ENCODE assay signal across 18 cellular contexts in genomic region chr9:13841801-13842462, GRCh38.
DNase-seq lines count a peak whose midpoint lies in the region; ATAC-seq and TF ChIP-seq lines count a peak whose summit lies in the region.
"Had no signal": no experiment of that assay in that cellular context is flagged by ENCODE, and none has a peak within 500 bp of the region (broad histone marks: within the 10 kb centered on the region; RNA-seq: fewer than 3 reads in every experiment).

No MANE protein-coding gene starts in this region.

- ATAC-seq in HG03108 (IDR thresholded peaks at IDR 0.05; ENCODE audit: unreplicated experiment) (no peak), T-cell (replicated peaks in 1 of 4) (no peak)
- ATAC-seq: HCT116 had no signal

- no peak overlapping the region for H3K9ac ChIP-seq in Karpas-422 (ENCODE audit: low read length)
- H3K9ac ChIP-seq in neuronal stem cell (ENCODE audit: low read depth, low read length, poor library complexity): no peak overlapping the region

- no peak overlapping the region for H3K4ac ChIP-seq in neuronal stem cell (ENCODE audit: low read length)

- no peaks in the 10 kb centered on the region for H3K79me2 ChIP-seq in Karpas-422 (ENCODE audit: low read length)

- DNase-seq in Karpas-422 (no peak), NCI-H2171 treated with DMSO at 0.1 percent for 48 hours (lab: John Stamatoyannopoulos, UW) (peak; percentile 61), epithelial cell of esophagus (ENCODE audit: low read depth) (peak; percentile 45), neuronal stem cell (ENCODE audit: low spot score) (no peak), cortex of kidney (lab: John Stamatoyannopoulos, UW) (no peak), mucosa of gallbladder (ENCODE audit: low spot score) (no peak), T-cell (no peak)
- DNase-seq: activated CD4-positive, alpha-beta T cell treated with anti-CD3 and anti-CD28 coated beads, Interleukin-2, amount 50 U/mL, for 48 hours; activated naive CD4-positive, alpha-beta T cell treated with anti-CD3 and anti-CD28 coated beads for 36 hours; CD4-positive, CD25-positive, alpha-beta regulatory T cell; glutamatergic neuron; NCI-H1092 treated with DMSO at 0.1 percent for 48 hours; substantia nigra; T-helper 9 cell had no signal

- H2BK15ac ChIP-seq in neuronal stem cell (ENCODE audit: low read length): no peak overlapping the region

- peaks cover 8 to 14% (median 8%) of the 10 kb centered on the region in 3 donors for H3K9me3 Mint-ChIP-seq in T-cell

- no peak for TF ChIP-seq CTCF in epithelial cell of esophagus (IDR thresholded peaks at IDR 0.05; ENCODE audit: insufficient read depth, low read depth, low read length, missing control alignments)

- no peak overlapping the region for H4K91ac ChIP-seq in neuronal stem cell (ENCODE audit: low read depth, low read length, poor library complexity)

- H3K79me1 ChIP-seq in neuronal stem cell (ENCODE audit: low read depth, low read length): no peaks in the 10 kb centered on the region

- H3K9me3 ChIP-seq in Karpas-422 (ENCODE audit: low read length) (no peaks in the 10 kb centered on the region), neuronal stem cell (replicated peaks in 1 of 2; ENCODE audit: control insufficient read depth in 2 of 2, insufficient read depth in 1 of 2, low read depth in 1 of 2, low read length in 2 of 2) (peaks cover 1 to 4% of the 10 kb centered on the region in 2 donors)

- H3K27me3 ChIP-seq in Karpas-422 (ENCODE audit: low read length) (no peaks in the 10 kb centered on the region), neuronal stem cell (ENCODE audit: control insufficient read depth in 3 of 3, insufficient read depth in 3 of 3, low read depth in 1 of 3, low read length in 3 of 3) (no peaks in the 10 kb centered on the region)

- peaks cover 18% of the 10 kb centered on the region for H3K4me1 ChIP-seq in Karpas-422 (ENCODE audit: low read length)
- peaks cover 0 to 2% of the 10 kb centered on the region in 2 donors for H3K4me1 ChIP-seq in neuronal stem cell (ENCODE audit: control insufficient read depth in 2 of 2, insufficient read depth in 1 of 2, low read depth in 1 of 2, low read length in 2 of 2)

- H2BK120ac ChIP-seq in neuronal stem cell (ENCODE audit: low read depth, low read length): no peak overlapping the region

- CTCF ChIA-PET in T-cell (lab: Charles Lee): no interaction called here

- H2AK5ac ChIP-seq in neuronal stem cell (ENCODE audit: low read depth, low read length): no peak overlapping the region

- H4K20me1 ChIP-seq in Karpas-422 (ENCODE audit: insufficient read depth, low read depth, low read length): no peaks in the 10 kb centered on the region

- H2BK5ac ChIP-seq in neuronal stem cell (ENCODE audit: low read length): no peak overlapping the region

- no peak overlapping the region for H3K14ac ChIP-seq in neuronal stem cell (ENCODE audit: low read length)

- H3K27me3 Mint-ChIP-seq in T-cell: no peaks in the 10 kb centered on the region
- H3K27me3 Mint-ChIP-seq: CD4-positive, CD25-positive, alpha-beta regulatory T cell had no signal

- H3K4me3 ChIP-seq in Karpas-422 (ENCODE audit: low read length): no peak overlapping the region
- H3K4me3 ChIP-seq in epithelial cell of esophagus (ENCODE audit: low read length): no peak overlapping the region
- no peak overlapping the region for H3K4me3 ChIP-seq in neuronal stem cell (ENCODE audit: low read length in 2 of 2)
- H3K4me3 ChIP-seq: skin epidermis had no signal

- no peaks in the 10 kb centered on the region for H3K9me2 ChIP-seq in Karpas-422 (replicated peaks; ENCODE audit: insufficient read depth, low read length)

- H3K4me2 ChIP-seq in Karpas-422 (ENCODE audit: low read depth, low read length, poor library complexity, severe bottlenecking) (peak overlapping the region; percentile 19), neuronal stem cell (ENCODE audit: insufficient read depth, low read length, poor library complexity, severe bottlenecking) (no peak overlapping the region)

- no peak overlapping the region for H3K4me3 Mint-ChIP-seq in T-cell
- H3K4me3 Mint-ChIP-seq: activated naive CD4-positive, alpha-beta T cell treated with anti-CD3 and anti-CD28 coated beads for 36 hours; CD4-positive, CD25-positive, alpha-beta regulatory T cell; neural crest cell had no signal

- H3K4me1 Mint-ChIP-seq in T-cell: no peaks in the 10 kb centered on the region
- H3K4me1 Mint-ChIP-seq: CD4-positive, CD25-positive, alpha-beta regulatory T cell; neural crest cell had no signal

- no peak overlapping the region for H2AFZ ChIP-seq in Karpas-422 (ENCODE audit: low read length)
- H2AFZ ChIP-seq in neuronal stem cell (ENCODE audit: low read length): peak overlapping the region; percentile 18

- no peak overlapping the region for H2BK12ac ChIP-seq in neuronal stem cell (ENCODE audit: low read length)

- no peaks in the 10 kb centered on the region for H3K36me3 Mint-ChIP-seq in T-cell
- H3K36me3 Mint-ChIP-seq: CD4-positive, CD25-positive, alpha-beta regulatory T cell had no signal

- no peaks in the 10 kb centered on the region for H3K36me3 ChIP-seq in Karpas-422 (ENCODE audit: insufficient read depth, low read length)
- no peaks in the 10 kb centered on the region for H3K36me3 ChIP-seq in neuronal stem cell (replicated peaks in 1 of 2; ENCODE audit: control insufficient read depth in 2 of 2, insufficient read depth in 2 of 2, low read length in 2 of 2)

- no peak overlapping the region for H3K27ac Mint-ChIP-seq in T-cell
- H3K27ac Mint-ChIP-seq: activated naive CD4-positive, alpha-beta T cell treated with anti-CD3 and anti-CD28 coated beads for 36 hours; CD4-positive, CD25-positive, alpha-beta regulatory T cell had no signal

- H3K18ac ChIP-seq in neuronal stem cell (ENCODE audit: low read length): no peak overlapping the region

- H3K23ac ChIP-seq in neuronal stem cell (ENCODE audit: low read depth, low read length, poor library complexity): no peak overlapping the region

- no peak overlapping the region for H3K27ac ChIP-seq in Karpas-422 (ENCODE audit: low read length)
- no peak overlapping the region for H3K27ac ChIP-seq in neuronal stem cell (replicated peaks; ENCODE audit: low read length)

- WGBS in neuronal stem cell (ENCODE audit: extremely low coverage in 2 of 2, insufficient read length in 2 of 2, insufficient replicate concordance in 1 of 2), 2 donors: no CpG with 5 or more reads among the region's 5 CpGs

- no peak overlapping the region for H4K8ac ChIP-seq in neuronal stem cell (ENCODE audit: low read depth, low read length)

- POLR2A ChIA-PET in T-cell (lab: Charles Lee): no interaction called here

Comparison
In these comparisons a context has a peak if more than half of its experiments do, and no peak if none do; other contexts are left out.
1. DNase-seq: peak in NCI-H2171 treated with DMSO at 0.1 percent for 48 hours (single experiment) and epithelial cell of esophagus (single experiment); none in Karpas-422 (single experiment), neuronal stem cell (single experiment), cortex of kidney (single experiment), mucosa of gallbladder (single experiment) and T-cell (0 of 34).